18 cellular contexts compared by ENCODE assay signal in the genomic region with DNA sequence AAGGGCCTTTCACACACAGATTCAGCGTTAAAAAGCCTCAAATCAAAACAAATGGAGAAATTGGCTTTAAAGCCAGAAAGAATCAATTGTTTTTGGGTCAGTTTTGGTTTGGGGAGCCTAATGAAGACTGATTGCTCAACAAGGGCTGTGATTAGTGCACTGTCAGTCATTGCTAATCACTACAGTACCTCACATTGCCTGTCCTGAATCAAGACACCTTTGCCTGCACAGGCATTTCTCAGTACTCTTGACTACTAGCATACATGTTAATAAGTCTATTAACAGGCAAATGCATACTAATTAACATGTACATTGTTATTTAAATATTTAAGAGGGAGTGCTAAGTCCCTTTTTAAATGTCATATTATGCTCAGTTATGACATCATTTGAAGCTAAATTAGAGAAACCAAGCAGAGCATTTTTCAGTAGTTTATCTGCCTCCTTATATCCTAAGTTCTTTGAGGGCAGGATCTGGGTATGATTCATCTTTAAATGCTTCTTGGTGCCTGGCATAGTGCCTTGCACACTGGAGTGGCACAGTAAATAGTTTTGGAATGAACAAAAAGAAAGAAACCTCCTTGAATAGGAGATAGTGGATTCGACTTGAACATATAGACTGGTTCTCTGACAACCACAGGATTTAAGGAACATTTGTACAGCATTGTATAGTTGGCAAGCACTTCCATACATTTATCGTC. TPM values are rescaled to one million over a fixed set of nuclear protein-coding genes. Genes with fewer than 3 reads are reported as not detected.
A peak's percentile ranks its signal among the peaks of the same experiment; 100 is the strongest.
DNase-seq lines count a peak whose midpoint lies in the region; ATAC-seq and TF ChIP-seq lines count a peak whose summit lies in the region.
"Had no signal": no experiment of that assay in that cellular context is flagged by ENCODE, and none has a peak within 500 bp of the region (broad histone marks: within the 10 kb centered on the region; RNA-seq: fewer than 3 reads in every experiment).

No MANE protein-coding gene starts in this region.

- H3K4me1 ChIP-seq in HCT116 (ENCODE audit: control insufficient read depth in 1 of 2, insufficient read depth in 2 of 2, low read length in 2 of 2), result peaks cover 0 to 27% of the 10 kb centered on the region in 2 experiments; a peak in 3 of 4 replicates
- H3K4me1 ChIP-seq in skeletal muscle satellite cell (ENCODE audit: control insufficient read depth, insufficient read depth, low read length), result peaks cover 66% of the 10 kb centered on the region

- intact Hi-C loops in HCT116 (cut with micrococcal nuclease), result no loop called here

- no peak for TF ChIP-seq RAD21 in HCT116 (IDR thresholded peaks at IDR 0.05; ENCODE audit: low read depth)

- H3K27ac ChIP-seq in HCT116 (ENCODE audit: low read depth, low read length), result no peak overlapping the region

- DNase-seq in HCT116 (ENCODE audit: low read depth, low spot score) (no peak), amniotic epithelial cell (ENCODE audit: low read depth) (peak; percentile 65), fibroblast of the aortic adventitia (ENCODE audit: low read depth) (peak; percentile 68), iPS-NIHi11 (ENCODE audit: low spot score) (no peak), glomerular visceral epithelial cell (ENCODE audit: extremely low spot score) (no peak)
- no peak for DNase-seq in activated CD4-positive, alpha-beta T cell treated with anti-CD3 and anti-CD28 coated beads, Interleukin-2, amount 50 U/mL, for 4 hours
- DNase-seq: activated CD4-positive, CD25-positive, alpha-beta regulatory T cell treated with anti-CD3 and anti-CD28 coated beads, Interleukin-2, amount 50 U/mL, for 72 hours; activated naive CD8-positive, alpha-beta T cell treated with anti-CD3 and anti-CD28 coated beads, Interleukin-2, amount 10 ng/mL, durations not matched to agents 7 days and 5 days; CD4-positive, CD25-positive, alpha-beta regulatory T cell; heart right ventricle; left cardiac atrium; naive thymus-derived CD4-positive, alpha-beta T cell; NCI-H1417; stimulated activated CD4-positive, alpha-beta T cell treated with anti-CD3 and anti-CD28 coated beads, Interleukin-2, amount 100 ng/mL, for 24 hours; stimulated activated CD8-positive, alpha-beta memory T cell treated with anti-CD3 and anti-CD28 coated beads, Interleukin-4, amount 100 ng/mL, for 48 hours; T-helper 1 cell had no signal

- ATAC-seq in HCT116, result no peak
- ATAC-seq in GM21528 (IDR thresholded peaks at IDR 0.05; ENCODE audit: low FRiP score, unreplicated experiment), result no peak
- ATAC-seq: heart right ventricle; left cardiac atrium; naive thymus-derived CD4-positive, alpha-beta T cell had no signal

- no peaks in the 10 kb centered on the region for H3K79me2 ChIP-seq in HCT116 (ENCODE audit: insufficient read depth, low read length)

- peak overlapping the region; percentile 40 for H3K4me2 ChIP-seq in HCT116 (ENCODE audit: low read length)
- H3K4me2 ChIP-seq in skeletal muscle satellite cell (ENCODE audit: low read length), result peak overlapping the region; percentile 60

- H3K9me3 ChIP-seq in HCT116 (ENCODE audit: control insufficient read depth in 1 of 2, insufficient read depth in 1 of 2, low read depth in 1 of 2, low read length in 2 of 2) (peaks cover 0 to 8% of the 10 kb centered on the region in 2 experiments; a peak in 1 of 4 replicates), skeletal muscle satellite cell (replicated peaks; ENCODE audit: low read length) (no peaks in the 10 kb centered on the region)

- H3K36me3 ChIP-seq in HCT116 (ENCODE audit: control insufficient read depth in 1 of 2, insufficient read depth in 2 of 2, low read length in 2 of 2), result no peaks in the 10 kb centered on the region
- H3K36me3 ChIP-seq in skeletal muscle satellite cell (ENCODE audit: insufficient read depth, low read length), result peaks cover 34% of the 10 kb centered on the region
- H3K36me3 ChIP-seq: heart right ventricle had no signal

- BruUV-seq in HCT116 (replicated peaks; lab: Mats Ljungman, UMichigan), result no TSS peak

- H3K9ac ChIP-seq in HCT116 (ENCODE audit: low read length) (no peak overlapping the region), skeletal muscle satellite cell (ENCODE audit: low read depth, low read length) (peak overlapping the region; percentile 29)

- no peaks in the 10 kb centered on the region for H3K9me2 ChIP-seq in HCT116 (ENCODE audit: insufficient read depth)

- POLR2A ChIA-PET in HCT116 (lab: Charles Lee), result no interaction called here

- H3K4me3 ChIP-seq in HCT116 (replicated peaks in 1 of 2; ENCODE audit: low read depth in 1 of 2, low read length in 2 of 2), result no peak overlapping the region
- H3K4me3 ChIP-seq in fibroblast of the aortic adventitia (ENCODE audit: low read depth, low read length), result no peak overlapping the region
- H3K4me3 ChIP-seq in skeletal muscle satellite cell (ENCODE audit: low read length), result no peak overlapping the region
- H3K4me3 ChIP-seq: heart right ventricle had no signal

- H2AFZ ChIP-seq in HCT116 (ENCODE audit: low read depth, low read length, poor library complexity, severe bottlenecking), result no peak overlapping the region

- H3K27me3 ChIP-seq in HCT116 (ENCODE audit: insufficient read depth, low read length), result no peaks in the 10 kb centered on the region
- no peaks in the 10 kb centered on the region for H3K27me3 ChIP-seq in skeletal muscle satellite cell (ENCODE audit: control insufficient read depth, insufficient read depth, low read length)
- H3K27me3 ChIP-seq: heart right ventricle had no signal

- no peaks in the 10 kb centered on the region for H4K20me1 ChIP-seq in HCT116 (ENCODE audit: insufficient read depth)

- TF ChIP-seq CTCF in HCT116 (IDR thresholded peaks at IDR 0.05 in 2 of 3, conservative IDR thresholded peaks at IDR 0.05 in 1 of 3; ENCODE audit: borderline replicate concordance in 1 of 3, insufficient read depth in 1 of 3, low read depth in 2 of 3, low read length in 2 of 3), result no peak
- TF ChIP-seq CTCF in fibroblast of the aortic adventitia (IDR thresholded peaks at IDR 0.05; ENCODE audit: insufficient read depth, low read length), result no peak

- RAD21 ChIA-PET in HCT116 (lab: Charles Lee; ENCODE audit: low non-redundant PET in 1 of 2, low total read pairs in 2 of 2, uncharacterized antibody in 2 of 2, unreplicated experiment in 2 of 2), result no interaction called here

- CTCF ChIA-PET in HCT116 (lab: Charles Lee), result no interaction called here

- no peak for TF ChIP-seq POLR2A in HCT116 (IDR thresholded peaks at IDR 0.05; ENCODE audit: borderline replicate concordance, extremely low read depth, insufficient read depth, insufficient read length)

TF ChIP-seq in HCT116, 20 proteins besides CTCF, POLR2A, EP300 and RAD21 (continues in another document):
- TF ChIP-seq ELF1 (IDR thresholded peaks at IDR 0.05; ENCODE audit: borderline replicate concordance, low read depth) (no peak), EZH2 (IDR thresholded peaks at IDR 0.05) (no peak), SIN3A (IDR thresholded peaks at IDR 0.05; ENCODE audit: low read depth) (no peak), YY1 (IDR thresholded peaks at IDR 0.05; ENCODE audit: extremely low read depth, insufficient replicate concordance, low read depth, low read length) (no peak), POLR2AphosphoS5 (IDR thresholded peaks at IDR 0.05; ENCODE audit: low read depth, low read length) (no peak), EGR1 (IDR thresholded peaks at IDR 0.05; ENCODE audit: low read depth) (no peak), TCF7L2 (IDR thresholded peaks at IDR 0.05; ENCODE audit: borderline replicate concordance, extremely low read depth, insufficient read depth, insufficient read length) (no peak), FOSL1 (IDR thresholded peaks at IDR 0.05; ENCODE audit: low read depth) (no peak), CEBPB (IDR thresholded peaks at IDR 0.05; ENCODE audit: low read depth) (no peak), CBX3 (IDR thresholded peaks at IDR 0.05; ENCODE audit: low read depth) (no peak), ZFX (IDR thresholded peaks at IDR 0.05) (no peak), EZH2phosphoT487 (IDR thresholded peaks at IDR 0.05; ENCODE audit: borderline replicate concordance) (no peak), SP1 (IDR thresholded peaks at IDR 0.05; ENCODE audit: low read depth) (no peak)
- TF ChIP-seq, protein P1, sequence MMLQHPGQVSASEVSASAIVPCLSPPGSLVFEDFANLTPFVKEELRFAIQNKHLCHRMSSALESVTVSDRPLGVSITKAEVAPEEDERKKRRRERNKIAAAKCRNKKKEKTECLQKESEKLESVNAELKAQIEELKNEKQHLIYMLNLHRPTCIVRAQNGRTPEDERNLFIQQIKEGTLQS (IDR thresholded peaks at IDR 0.05), result no peak
- TF ChIP-seq, protein P2, sequence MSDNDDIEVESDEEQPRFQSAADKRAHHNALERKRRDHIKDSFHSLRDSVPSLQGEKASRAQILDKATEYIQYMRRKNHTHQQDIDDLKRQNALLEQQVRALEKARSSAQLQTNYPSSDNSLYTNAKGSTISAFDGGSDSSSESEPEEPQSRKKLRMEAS (IDR thresholded peaks at IDR 0.05), result no peak
- TF ChIP-seq, protein P3, sequence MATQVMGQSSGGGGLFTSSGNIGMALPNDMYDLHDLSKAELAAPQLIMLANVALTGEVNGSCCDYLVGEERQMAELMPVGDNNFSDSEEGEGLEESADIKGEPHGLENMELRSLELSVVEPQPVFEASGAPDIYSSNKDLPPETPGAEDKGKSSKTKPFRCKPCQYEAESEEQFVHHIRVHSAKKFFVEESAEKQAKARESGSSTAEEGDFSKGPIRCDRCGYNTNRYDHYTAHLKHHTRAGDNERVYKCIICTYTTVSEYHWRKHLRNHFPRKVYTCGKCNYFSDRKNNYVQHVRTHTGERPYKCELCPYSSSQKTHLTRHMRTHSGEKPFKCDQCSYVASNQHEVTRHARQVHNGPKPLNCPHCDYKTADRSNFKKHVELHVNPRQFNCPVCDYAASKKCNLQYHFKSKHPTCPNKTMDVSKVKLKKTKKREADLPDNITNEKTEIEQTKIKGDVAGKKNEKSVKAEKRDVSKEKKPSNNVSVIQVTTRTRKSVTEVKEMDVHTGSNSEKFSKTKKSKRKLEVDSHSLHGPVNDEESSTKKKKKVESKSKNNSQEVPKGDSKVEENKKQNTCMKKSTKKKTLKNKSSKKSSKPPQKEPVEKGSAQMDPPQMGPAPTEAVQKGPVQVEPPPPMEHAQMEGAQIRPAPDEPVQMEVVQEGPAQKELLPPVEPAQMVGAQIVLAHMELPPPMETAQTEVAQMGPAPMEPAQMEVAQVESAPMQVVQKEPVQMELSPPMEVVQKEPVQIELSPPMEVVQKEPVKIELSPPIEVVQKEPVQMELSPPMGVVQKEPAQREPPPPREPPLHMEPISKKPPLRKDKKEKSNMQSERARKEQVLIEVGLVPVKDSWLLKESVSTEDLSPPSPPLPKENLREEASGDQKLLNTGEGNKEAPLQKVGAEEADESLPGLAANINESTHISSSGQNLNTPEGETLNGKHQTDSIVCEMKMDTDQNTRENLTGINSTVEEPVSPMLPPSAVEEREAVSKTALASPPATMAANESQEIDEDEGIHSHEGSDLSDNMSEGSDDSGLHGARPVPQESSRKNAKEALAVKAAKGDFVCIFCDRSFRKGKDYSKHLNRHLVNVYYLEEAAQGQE (IDR thresholded peaks at IDR 0.05; ENCODE audit: low read depth), result no peak

RNA-seq across cellular contexts. Expression of a gene that starts 25.8 kb away (rescaled TPM):
- total RNA-seq in HCT116 (2021; ENCODE audit: unreplicated experiment) (21.9 TPM), fibroblast of the aortic adventitia (ENCODE audit: low replicate concordance) (28.0 and 29.6 TPM in 2 replicates)
- 75.5 and 156 TPM in 2 replicates for polyA plus RNA-seq in HCT116 (2012)
- 17.5 and 49.4 TPM in 2 replicates for total RNA-seq in skeletal muscle satellite cell (2012; rRNA removed)
- total RNA-seq: activated naive CD8-positive, alpha-beta T cell treated with anti-CD3 and anti-CD28 coated beads, Interleukin-2, amount 10 ng/mL, durations not matched to agents 7 days and 5 days; CD4-positive, CD25-positive, alpha-beta regulatory T cell; naive thymus-derived CD4-positive, alpha-beta T cell had no signal
- polyA plus RNA-seq: CD4-positive, CD25-positive, alpha-beta regulatory T cell; naive thymus-derived CD4-positive, alpha-beta T cell had no signal

Comparison
In these comparisons a context has a peak if more than half of its experiments do, and no peak if none do; other contexts are left out.
1. DNase-seq: peak in amniotic epithelial cell (single experiment) and fibroblast of the aortic adventitia (single experiment); none in HCT116 (single experiment), iPS-NIHi11 (single experiment), glomerular visceral epithelial cell (single experiment) and activated CD4-positive, alpha-beta T cell treated with anti-CD3 and anti-CD28 coated beads, Interleukin-2, amount 50 U/mL, for 4 hours (0 of 2).